In the genomic region with DNA sequence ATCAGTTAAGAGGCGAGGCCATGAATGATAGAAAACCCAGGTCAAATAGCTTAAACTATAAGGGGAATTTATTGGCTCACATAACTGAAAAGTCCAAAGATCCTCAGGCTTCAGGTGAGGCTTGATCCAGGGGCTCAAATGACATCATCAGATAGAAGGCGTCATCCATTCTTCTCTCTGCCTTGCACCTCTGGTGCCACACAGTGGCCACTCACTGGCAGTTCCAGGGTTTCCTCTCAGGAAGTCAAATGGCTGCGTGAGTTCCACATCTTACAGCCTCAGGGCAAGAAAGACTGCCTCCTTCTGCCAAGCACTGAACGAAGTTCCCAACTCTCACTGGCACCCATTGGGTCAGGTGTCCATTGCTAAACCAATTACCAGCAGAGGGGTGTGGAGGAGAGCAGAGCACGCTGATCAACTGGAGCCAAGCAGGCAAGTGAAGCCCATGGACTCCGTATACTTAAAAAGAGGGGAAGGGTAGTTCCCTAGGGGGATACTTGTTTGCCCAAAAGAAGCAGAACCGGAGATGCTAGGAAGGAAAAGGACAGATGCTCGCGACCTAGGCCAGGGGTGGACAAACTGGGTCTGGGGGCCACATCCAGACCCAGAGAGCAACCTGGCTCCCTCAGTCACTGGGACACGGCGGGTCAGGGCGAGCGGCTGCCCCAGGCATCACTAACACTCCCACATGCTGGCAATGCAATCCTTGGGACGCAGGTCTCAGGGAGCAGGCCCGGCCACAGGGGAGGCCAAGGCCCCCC, we compare ENCODE assay signal across 8 cellular contexts.
DNase-seq lines count a peak whose midpoint lies in the region; ATAC-seq and TF ChIP-seq lines count a peak whose summit lies in the region.

No MANE protein-coding gene starts in this region.

- in situ Hi-C loops in GM23248 (cut with MboI), result loop anchor here (10.0 kb wide), 1 partner anchor 753 kb away; no protein-coding TSS in a partner anchor

- no peak overlapping the region for H3K4me2 ChIP-seq in GM23248 (ENCODE audit: unreplicated experiment)

- H3K27me3 ChIP-seq in AG04450 (ENCODE audit: control insufficient read depth, insufficient read depth, low read length) (peaks cover 2% of the 10 kb centered on the region), GM23248 (replicated peaks; ENCODE audit: insufficient read depth) (no peaks in the 10 kb centered on the region), iPS DF 6.9 (ENCODE audit: control insufficient read depth, insufficient read depth, low read length) (no peaks in the 10 kb centered on the region)

- H3K4me1 ChIP-seq in GM23248 (ENCODE audit: insufficient read depth), result no peaks in the 10 kb centered on the region
- no peaks in the 10 kb centered on the region for H3K4me1 ChIP-seq in iPS DF 6.9 (ENCODE audit: control insufficient read depth, insufficient read depth, low read length)

- H3F3A ChIP-seq in GM23248 (ENCODE audit: insufficient read depth), result no peaks in the 10 kb centered on the region

- H3K9me3 ChIP-seq in AG04450 (ENCODE audit: control insufficient read depth, insufficient read depth, low read length) (no peaks in the 10 kb centered on the region; the same call in 1 of the 2 replicates), GM23248 (ENCODE audit: low read depth) (no peaks in the 10 kb centered on the region), iPS DF 6.9 (ENCODE audit: control insufficient read depth, insufficient read depth, low read length) (no peaks in the 10 kb centered on the region)

- H3K9me2 ChIP-seq in GM23248 (ENCODE audit: insufficient read depth), result no peaks in the 10 kb centered on the region

- DNase-seq in AG04450 (ENCODE audit: low read depth, low spot score) (no peak), GM23248 (peak; percentile 78), SW 1271 (lab: John Stamatoyannopoulos, UW) (peak; percentile 57 to 73), iPS DF 6.9 (ENCODE audit: low read depth, low spot score) (peak; percentile 43), NCI-H1092 (lab: John Stamatoyannopoulos, UW) (no peak), SK-N-DZ (ENCODE audit: low spot score) (no peak), NCI-H146 treated with DMSO at 0.1 percent for 48 hours (lab: John Stamatoyannopoulos, UW; ENCODE audit: unreplicated experiment) (no peak)

- H3K36me3 ChIP-seq in GM23248 (ENCODE audit: low read depth), result no peaks in the 10 kb centered on the region
- no peaks in the 10 kb centered on the region for H3K36me3 ChIP-seq in iPS DF 6.9 (ENCODE audit: control insufficient read depth, insufficient read depth, low read length)

- CTCF ChIA-PET in AG04450 (lab: Charles Lee), result interaction anchor here (1.0 to 2.2 kb wide), 5 partner anchors 8 to 751 kb away, joined by 4 to 15 read pairs (median 5); no protein-coding TSS in a partner anchor

- H3K27ac ChIP-seq in AG04450 (ENCODE audit: low read depth, low read length), result no peak overlapping the region
- no peak overlapping the region for H3K27ac ChIP-seq in GM23248
- no peak overlapping the region for H3K27ac ChIP-seq in iPS DF 6.9 (ENCODE audit: low read length)

- H3K79me2 ChIP-seq in GM23248 (ENCODE audit: insufficient read depth), result no peaks in the 10 kb centered on the region

- no peak overlapping the region for H3K9ac ChIP-seq in GM23248

- no peak overlapping the region for H3K4me3 ChIP-seq in AG04450 (ENCODE audit: low read depth, low read length)
- H3K4me3 ChIP-seq in GM23248, result no peak overlapping the region
- H3K4me3 ChIP-seq in iPS DF 6.9 (ENCODE audit: low read length), result no peak overlapping the region

- no peak overlapping the region for H2AFZ ChIP-seq in GM23248

- POLR2A ChIA-PET in AG04450 (lab: Yijun Ruan, JAX), result no interaction called here

- ATAC-seq in HG02642 (IDR thresholded peaks at IDR 0.05; ENCODE audit: poor library complexity, unreplicated experiment), result no peak

- WGBS in GM23248 (ENCODE audit: low coverage in 1 of 2, low lambda C conversion rate in 2 of 2, missing lambda C conversion rate in 2 of 2), 2 experiments, result 78% methylated on average over 15 of the region's 15 CpGs
- no CpG with 5 or more reads among the region's 15 CpGs for WGBS in iPS DF 6.9 (ENCODE audit: insufficient coverage, insufficient read length)

- no peaks in the 10 kb centered on the region for H4K20me1 ChIP-seq in GM23248 (ENCODE audit: insufficient read depth)

- TF ChIP-seq CTCF in AG04450 (IDR thresholded peaks at IDR 0.05; ENCODE audit: low read depth, low read length), result peak; percentile 65

Comparison
In these comparisons a context has a peak if more than half of its experiments do, and no peak if none do; other contexts are left out.
1. DNase-seq: peak in GM23248 (single experiment), SW 1271 (2 of 2) and iPS DF 6.9 (single experiment); none in AG04450 (single experiment), NCI-H1092 (single experiment), SK-N-DZ (single experiment) and NCI-H146 treated with DMSO at 0.1 percent for 48 hours (single experiment).